In the genomic region with DNA sequence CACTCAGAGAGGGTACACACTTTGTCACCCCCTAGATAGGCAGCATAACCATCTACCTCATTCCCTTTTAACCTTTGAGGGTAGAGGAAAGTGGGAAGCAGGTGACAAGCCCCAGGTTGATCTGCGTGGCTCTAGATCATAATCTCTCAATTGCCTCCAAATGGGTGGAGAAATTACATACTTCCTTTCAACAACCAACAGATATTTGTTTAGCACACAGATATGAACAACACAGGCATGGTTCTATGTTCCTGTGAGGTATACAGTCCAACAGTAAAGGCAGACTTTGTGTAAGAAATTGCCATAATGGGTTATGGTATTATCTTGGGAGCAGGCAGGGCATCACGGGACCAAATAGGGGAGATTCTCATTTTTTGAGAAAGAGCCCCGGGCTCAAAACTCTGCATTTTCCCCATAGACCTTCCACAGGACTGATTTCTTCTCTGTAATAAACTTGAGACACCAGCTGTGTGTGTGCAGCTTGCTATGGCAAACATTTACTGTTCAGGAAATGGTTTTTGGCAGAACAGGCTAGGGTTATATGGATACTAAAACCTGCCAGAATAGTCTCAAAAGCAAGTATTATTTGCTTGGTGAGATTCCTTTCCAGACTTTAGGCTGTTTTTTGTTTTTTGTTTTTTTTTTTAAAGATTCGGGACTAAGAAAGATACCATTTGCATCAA, we compare ENCODE assay signal across 21 cellular contexts.
DNase-seq lines count a peak whose midpoint lies in the region; ATAC-seq and TF ChIP-seq lines count a peak whose summit lies in the region.
"Had no signal": no experiment of that assay in that cellular context is flagged by ENCODE, and none has a peak within 500 bp of the region (broad histone marks: within the 10 kb centered on the region; RNA-seq: fewer than 3 reads in every experiment).

No MANE protein-coding gene starts in this region.

- DNase-seq in COLO668 (lab: John Stamatoyannopoulos, UW; ENCODE audit: unreplicated experiment) (peak; percentile 37), NCI-H1105 (lab: John Stamatoyannopoulos, UW) (peak; percentile 14), NCI-H774 (lab: John Stamatoyannopoulos, UW) (peak; percentile 81), hepatocyte (ENCODE audit: low spot score) (no peak), left ventricle myocardium inferior (no peak), activated gamma-delta T cell treated with Interleukin-2 at 50 U/mL for 16 hours (no peak), WERI-Rb-1 (no peak)
- DNase-seq: activated CD4-positive, alpha-beta memory T cell treated with anti-CD3 and anti-CD28 coated beads, Interleukin-2, amount 10 ng/mL, durations not matched to agents 7 days and 5 days; activated naive CD4-positive, alpha-beta T cell treated with anti-CD3 and anti-CD28 coated beads for 36 hours; activated T-cell treated with anti-CD3 and anti-CD28 coated beads, Interleukin-2, amount 50 U/mL, for 24 hours; CD4-positive, alpha-beta T cell; EL; heart right ventricle; MV-4-11; naive B cell; ovary; stimulated activated naive B cell treated with anti-CD40 and anti-IgM and Interleukin-4, amounts not matched to agents 10 μg/mL and 1 μg/mL and 100 μg/mL, for 72 hours; T-helper 17 cell; thyroid gland had no signal

- peaks cover 16% of the 10 kb centered on the region for H3K4me1 ChIP-seq in hepatocyte (ENCODE audit: insufficient read depth)
- peaks cover 7% of the 10 kb centered on the region for H3K4me1 ChIP-seq in left ventricle myocardium inferior
- H3K4me1 ChIP-seq in gastroesophageal sphincter, result peaks cover 0 to 14% (median 6%) of the 10 kb centered on the region in 3 donors

- no peaks in the 10 kb centered on the region for H3K79me2 ChIP-seq in hepatocyte

- H3K27me3 ChIP-seq in hepatocyte (no peaks in the 10 kb centered on the region), left ventricle myocardium inferior (ENCODE audit: low read depth) (no peaks in the 10 kb centered on the region), gastroesophageal sphincter (no peaks in the 10 kb centered on the region), WERI-Rb-1 (ENCODE audit: insufficient read depth, low read depth, severe bottlenecking) (no peaks in the 10 kb centered on the region)
- H3K27me3 ChIP-seq: heart right ventricle, ovary, thyroid gland had no signal

- H3K27ac ChIP-seq in hepatocyte (no peak overlapping the region), left ventricle myocardium inferior (replicated peaks) (no peak overlapping the region), gastroesophageal sphincter (no peak overlapping the region), WERI-Rb-1 (no peak overlapping the region)
- H3K27ac ChIP-seq: heart right ventricle, ovary, thyroid gland had no signal

- H3K4me3 ChIP-seq in hepatocyte, result no peak overlapping the region
- no peak overlapping the region for H3K4me3 ChIP-seq in left ventricle myocardium inferior
- H3K4me3 ChIP-seq in gastroesophageal sphincter, result no peak overlapping the region
- no peak overlapping the region for H3K4me3 ChIP-seq in WERI-Rb-1 (ENCODE audit: low read depth, low read length)
- H3K4me3 ChIP-seq: heart right ventricle, lung, ovary, thyroid gland had no signal

- no peaks in the 10 kb centered on the region for H3K36me3 ChIP-seq in hepatocyte (replicated peaks; ENCODE audit: insufficient read depth, low read depth)
- H3K36me3 ChIP-seq in left ventricle myocardium inferior, result no peaks in the 10 kb centered on the region
- H3K36me3 ChIP-seq in gastroesophageal sphincter, result no peaks in the 10 kb centered on the region
- no peaks in the 10 kb centered on the region for H3K36me3 ChIP-seq in WERI-Rb-1
- H3K36me3 ChIP-seq: heart right ventricle, ovary, thyroid gland had no signal

- H3K9me3 ChIP-seq in hepatocyte (ENCODE audit: low read depth), result no peaks in the 10 kb centered on the region
- no peaks in the 10 kb centered on the region for H3K9me3 ChIP-seq in left ventricle myocardium inferior (replicated peaks)
- no peaks in the 10 kb centered on the region for H3K9me3 ChIP-seq in gastroesophageal sphincter
- H3K9me3 ChIP-seq in WERI-Rb-1 (ENCODE audit: severe bottlenecking), result no peaks in the 10 kb centered on the region
- H3K9me3 ChIP-seq: heart right ventricle, ovary, thyroid gland had no signal

- peak overlapping the region; percentile 18 for H3K4me2 ChIP-seq in hepatocyte

- intact Hi-C loops in left ventricle myocardium inferior (cut with micrococcal nuclease), result no loop called here

- TF ChIP-seq CTCF in hepatocyte (IDR thresholded peaks at IDR 0.05; ENCODE audit: poor library complexity), result no peak
- TF ChIP-seq CTCF in left ventricle myocardium inferior (IDR thresholded peaks at IDR 0.05; ENCODE audit: borderline replicate concordance), result no peak
- no peak for TF ChIP-seq CTCF in gastroesophageal sphincter (IDR thresholded peaks at IDR 0.05)
- TF ChIP-seq CTCF in WERI-Rb-1 (IDR thresholded peaks at IDR 0.05; ENCODE audit: low read depth, low read length), result no peak

- TF ChIP-seq EP300 in gastroesophageal sphincter (IDR thresholded peaks at IDR 0.05), result no peak

- WGBS in hepatocyte (ENCODE audit: low lambda C conversion rate, missing lambda C conversion rate), result 67% methylated on average over 4 of the region's 4 CpGs
- WGBS in gastroesophageal sphincter (ENCODE audit: low coverage in 1 of 2), 2 donors, result 58 to 90% methylated on average over 2 to 4 of the region's 4 CpGs

- H4K20me1 ChIP-seq in hepatocyte (ENCODE audit: insufficient read depth, poor library complexity, severe bottlenecking), result no peaks in the 10 kb centered on the region

- no peak for TF ChIP-seq POLR2A in gastroesophageal sphincter (IDR thresholded peaks at IDR 0.05)

- H2AFZ ChIP-seq in hepatocyte, result no peak overlapping the region

- no peaks in the 10 kb centered on the region for H3K9me2 ChIP-seq in hepatocyte (replicated peaks; ENCODE audit: insufficient read depth)

- no peak for ATAC-seq in gastroesophageal sphincter
- ATAC-seq: heart right ventricle; stimulated activated naive B cell treated with anti-CD40 and anti-IgM and Interleukin-4, amounts not matched to agents 10 μg/mL and 1 μg/mL and 100 μg/mL, for 72 hours; T-helper 17 cell had no signal

Comparison
In these comparisons a context has a peak if more than half of its experiments do, and no peak if none do; other contexts are left out.
1. DNase-seq: peak in COLO668 (single experiment), NCI-H1105 (single experiment) and NCI-H774 (single experiment); none in hepatocyte (single experiment), left ventricle myocardium inferior (single experiment), activated gamma-delta T cell treated with Interleukin-2 at 50 U/mL for 16 hours (single experiment) and WERI-Rb-1 (single experiment).